In the genomic region with DNA sequence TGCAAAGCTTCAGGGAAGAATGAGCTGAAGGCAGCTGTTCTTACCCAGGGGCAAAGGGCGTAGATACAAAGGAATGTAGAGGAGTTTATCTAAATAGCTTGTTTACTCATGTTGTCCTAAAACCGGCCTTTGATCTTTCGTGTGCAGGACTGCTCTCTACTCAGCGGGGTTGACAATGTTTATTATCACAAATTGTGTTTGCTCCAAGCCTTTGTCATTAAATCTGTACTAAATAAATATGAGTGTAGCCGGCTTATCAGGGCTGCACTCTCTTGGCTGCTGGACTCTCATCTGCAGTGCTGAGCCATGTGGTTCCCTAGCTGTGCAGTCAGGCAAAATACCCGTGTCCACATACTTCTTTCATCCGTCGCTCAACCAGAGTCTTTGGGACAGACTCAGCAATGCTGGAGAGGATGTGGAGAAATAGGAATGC, we compare ENCODE assay signal across 20 cellular contexts.
DNase-seq lines count a peak whose midpoint lies in the region; ATAC-seq, FAIRE-seq and TF ChIP-seq lines count a peak whose summit lies in the region.
"Had no signal": no experiment of that assay in that cellular context is flagged by ENCODE, and none has a peak within 500 bp of the region (broad histone marks: within the 10 kb centered on the region; RNA-seq: fewer than 3 reads in every experiment).

No MANE protein-coding gene starts in this region.

- FAIRE-seq in HepG2 (lab: Jason Lieb, UNC): peak; percentile 75
- FAIRE-seq: A204.1, D721Med, GM12892, GM19239 had no signal

- H3K79me2 ChIP-seq in HepG2 (ENCODE audit: insufficient read depth, low read length): no peaks in the 10 kb centered on the region

- no TSS peak for BruUV-seq in HepG2 (replicated peaks; lab: Mats Ljungman, UMichigan)

- H3K27ac ChIP-seq in HEK293 (ENCODE audit: extremely low read depth, low read depth, low read length) (no peak overlapping the region), HepG2 (ENCODE audit: extremely low read length, insufficient read depth, low read length) (peak overlapping the region; percentile 22), aorta (ENCODE audit: low read depth in 1 of 2, low read length in 2 of 2) (no peak overlapping the region)
- H3K27ac ChIP-seq: C4-2B had no signal

- no peak overlapping the region for H3K4me3 ChIP-seq in HEK293 (ENCODE audit: low read depth, low read length)
- no peak overlapping the region for H3K4me3 ChIP-seq in HepG2 (replicated peaks in 1 of 3; ENCODE audit: insufficient read depth in 1 of 3, low read depth in 2 of 3, low read length in 3 of 3)
- no peak overlapping the region for H3K4me3 ChIP-seq in aorta (ENCODE audit: low read length in 2 of 2)

- H3K27me3 Mint-ChIP-seq in activated naive CD4-positive, alpha-beta T cell treated with anti-CD3 and anti-CD28 coated beads for 36 hours (ENCODE audit: low read depth): no peaks in the 10 kb centered on the region
- H3K27me3 Mint-ChIP-seq: IgD-negative memory B cell had no signal

- H3K27ac Mint-ChIP-seq in activated naive CD4-positive, alpha-beta T cell treated with anti-CD3 and anti-CD28 coated beads for 36 hours: no peak overlapping the region
- H3K27ac Mint-ChIP-seq: CD4-positive, alpha-beta memory T cell; IgD-negative memory B cell had no signal

- WGBS in HepG2 (ENCODE audit: low lambda C conversion rate): 2% methylated on average over 8 of the region's 8 CpGs
- 73 to 78% methylated on average over 8 of the region's 8 CpGs for WGBS in aorta, 2 donors

- no peak overlapping the region for H3K9ac ChIP-seq in HepG2 (ENCODE audit: insufficient read depth, low read depth, low read length)

- intact Hi-C loops in HepG2 (cut with micrococcal nuclease; ENCODE audit: unreplicated experiment): loop anchor here (2.0 kb wide), 1 partner anchor 20 kb away; no protein-coding TSS in a partner anchor
- intact Hi-C loops in aorta (cut with DNase I): no loop called here
- intact Hi-C loops in activated naive CD4-positive, alpha-beta T cell treated with anti-CD3 and anti-CD28 coated beads for 36 hours (cut with micrococcal nuclease): no loop called here

- H3K4me1 ChIP-seq in HEK293 (ENCODE audit: control insufficient read depth, insufficient read depth, low read length) (peaks cover 7% of the 10 kb centered on the region; the same call in 1 of the 2 replicates), HepG2 (ENCODE audit: insufficient read depth, low read length) (peaks cover 30% of the 10 kb centered on the region), aorta (ENCODE audit: control insufficient read depth in 1 of 2, insufficient read depth in 2 of 2, low read length in 2 of 2) (no peaks in the 10 kb centered on the region)
- H3K4me1 ChIP-seq: BE2C had no signal

- no peaks in the 10 kb centered on the region for H3K4me1 Mint-ChIP-seq in activated naive CD4-positive, alpha-beta T cell treated with anti-CD3 and anti-CD28 coated beads for 36 hours (ENCODE audit: low read depth)
- H3K4me1 Mint-ChIP-seq: CD4-positive, alpha-beta memory T cell; IgD-negative memory B cell had no signal

- TF ChIP-seq RAD21 in HepG2 (CRISPR knock-in tag; IDR thresholded peaks at IDR 0.05): no peak

- ATAC-seq in HepG2: peak; percentile 99
- no peak for ATAC-seq in aorta (ENCODE audit: low FRiP score)

- CTCF ChIA-PET in HEK293 (lab: Yijun Ruan, JAX): interaction anchor here (0.6 to 0.8 kb wide), 2 partner anchors 90 to 424 kb away, joined by 3 read pairs; no protein-coding TSS in a partner anchor
- CTCF ChIA-PET in HepG2 (lab: Yijun Ruan, JAX; ENCODE audit: low intra/inter-chr PET ratio, low total read pairs): no interaction called here
- CTCF ChIA-PET in activated naive CD4-positive, alpha-beta T cell treated with anti-CD3 and anti-CD28 coated beads for 36 hours (lab: Charles Lee): no interaction called here

- in situ Hi-C loops in HepG2 (cut with HindIII; ENCODE audit: extremely low pct_ligation_motif_present, low pct_unique_long_range_greater_than_20kb): no loop called here

- H4K20me1 ChIP-seq in HepG2 (ENCODE audit: insufficient read depth, low read length): no peaks in the 10 kb centered on the region

- no peaks in the 10 kb centered on the region for H3K36me3 Mint-ChIP-seq in activated naive CD4-positive, alpha-beta T cell treated with anti-CD3 and anti-CD28 coated beads for 36 hours (ENCODE audit: low read depth)
- H3K36me3 Mint-ChIP-seq: CD4-positive, alpha-beta memory T cell had no signal

- H3K4me3 Mint-ChIP-seq in activated naive CD4-positive, alpha-beta T cell treated with anti-CD3 and anti-CD28 coated beads for 36 hours: no peak overlapping the region
- H3K4me3 Mint-ChIP-seq: CD4-positive, alpha-beta memory T cell; IgD-negative memory B cell had no signal

- H3K9me3 Mint-ChIP-seq in activated naive CD4-positive, alpha-beta T cell treated with anti-CD3 and anti-CD28 coated beads for 36 hours: no peaks in the 10 kb centered on the region

- no peaks in the 10 kb centered on the region for H3K36me3 ChIP-seq in HEK293 (ENCODE audit: control insufficient read depth in 2 of 2, insufficient read depth in 1 of 2, low read length in 2 of 2)
- H3K36me3 ChIP-seq in HepG2 (replicated peaks in 1 of 2; ENCODE audit: control insufficient read depth in 1 of 2, insufficient read depth in 2 of 2, low read length in 2 of 2): no peaks in the 10 kb centered on the region
- H3K36me3 ChIP-seq in aorta (ENCODE audit: control insufficient read depth in 1 of 2, insufficient read depth in 2 of 2, low read length in 1 of 2): no peaks in the 10 kb centered on the region
- H3K36me3 ChIP-seq: BE2C had no signal

- H2AFZ ChIP-seq in HepG2 (ENCODE audit: low read length): no peak overlapping the region

- no peaks in the 10 kb centered on the region for H3K27me3 ChIP-seq in HepG2 (ENCODE audit: control insufficient read depth in 1 of 2, insufficient read depth in 2 of 2, low read length in 2 of 2)
- H3K27me3 ChIP-seq in aorta (ENCODE audit: control insufficient read depth in 1 of 2, insufficient read depth in 2 of 2, low read length in 1 of 2): no peaks in the 10 kb centered on the region
- H3K27me3 ChIP-seq: BE2C had no signal

- POLR2A ChIA-PET in HEK293 (lab: Yijun Ruan, JAX): no interaction called here
- POLR2A ChIA-PET in HepG2 (lab: Yijun Ruan, JAX): interaction anchor here (0.9 to 1.2 kb wide), 2 partner anchors 10 to 283 kb away, joined by 3 to 4 read pairs; no protein-coding TSS in a partner anchor

- TF ChIP-seq EP300 in HepG2 (IDR thresholded peaks at IDR 0.05; ENCODE audit: low read depth in 2 of 2, low read length in 2 of 2) (peak; percentile 14 to 81; a peak in 2 of 4 replicates), HepG2 (CRISPR knock-in tag; IDR thresholded peaks at IDR 0.05; ENCODE audit: borderline replicate concordance) (peak; percentile 41; the same call in 1 of the 2 replicates)

- no peaks in the 10 kb centered on the region for H3K9me3 ChIP-seq in HEK293 (ENCODE audit: control insufficient read depth, insufficient read depth, low read depth, low read length)
- H3K9me3 ChIP-seq in HepG2 (ENCODE audit: low read length): no peaks in the 10 kb centered on the region
- H3K9me3 ChIP-seq in aorta (ENCODE audit: control insufficient read depth, low read length): no peaks in the 10 kb centered on the region
- H3K9me3 ChIP-seq: BE2C had no signal

- DNase-seq in SW480 (ENCODE audit: low spot score) (peak; percentile 28), HepG2 (ENCODE audit: low spot score) (peak; percentile 90), aorta (no peak), epidermal melanocyte (ENCODE audit: insufficient read length, low spot score) (no peak), NOMO-1 treated with DMSO at 0.1 percent for 48 hours (lab: John Stamatoyannopoulos, UW; ENCODE audit: unreplicated experiment) (no peak)
- no peak for DNase-seq in activated naive CD4-positive, alpha-beta T cell treated with anti-CD3 and anti-CD28 coated beads for 36 hours
- DNase-seq: BE2C; CD4-positive, alpha-beta memory T cell; DMS153; DMS79 treated with DMSO at 0.1 percent for 48 hours; EL; GDM1; HCEC 1CT had no signal

- peak overlapping the region; percentile 36; the same call in 1 of the 2 replicates for H3K4me2 ChIP-seq in HepG2 (ENCODE audit: low read depth, low read length)

- TF ChIP-seq POLR2A in HepG2 (IDR thresholded peaks at IDR 0.05; ENCODE audit: insufficient read depth in 1 of 2, low read depth in 2 of 2, low read length in 2 of 2): no peak

- no peak for TF ChIP-seq CTCF in HEK293 (tag by site-specific recombination; IDR thresholded peaks at IDR 0.05)
- TF ChIP-seq CTCF in HepG2 (CRISPR knock-in tag; IDR thresholded peaks at IDR 0.05): no peak

TF ChIP-seq in HepG2, 621 proteins besides CTCF, POLR2A, EP300 and RAD21 (continues in another document):
- TF ChIP-seq DBP (CRISPR knock-in tag; IDR thresholded peaks at IDR 0.05; ENCODE audit: not compliant biosample characterization) (no peak), PCBP2 (optimal IDR thresholded peaks at IDR 0.05; ENCODE audit: low read depth, low read length, poor library complexity, severe bottlenecking) (no peak), ZEB1 (IDR thresholded peaks at IDR 0.05; ENCODE audit: insufficient replicate concordance, low read depth) (no peak), PPARG (CRISPR knock-in tag; conservative IDR thresholded peaks at IDR 0.05) (0 out of 2 replicates have a peak, but pooled peaks have one; percentile 38), ZNF333 (CRISPR knock-in tag; IDR thresholded peaks at IDR 0.05; ENCODE audit: borderline replicate concordance) (no peak), PHB2 (IDR thresholded peaks at IDR 0.05; ENCODE audit: partially characterized antibody) (no peak), ZSCAN5A (CRISPR knock-in tag; IDR thresholded peaks at IDR 0.05; ENCODE audit: borderline replicate concordance) (peak; percentile 73; the same call in 1 of the 2 replicates), ZNF350 (CRISPR knock-in tag; IDR thresholded peaks at IDR 0.05; ENCODE audit: borderline replicate concordance, low read depth) (no peak), ZNF790 (CRISPR knock-in tag; IDR thresholded peaks at IDR 0.05; ENCODE audit: borderline replicate concordance) (no peak)

Comparison
In these comparisons a context has a peak if more than half of its experiments do, and no peak if none do; other contexts are left out.
1. DNase-seq: peak in SW480 (single experiment) and HepG2 (single experiment); none in aorta (0 of 2), epidermal melanocyte (single experiment), NOMO-1 treated with DMSO at 0.1 percent for 48 hours (single experiment) and activated naive CD4-positive, alpha-beta T cell treated with anti-CD3 and anti-CD28 coated beads for 36 hours (single experiment).
2. Of the 63 proteins assayed by ChIP-seq in both HepG2 and HEK293: peak only in HepG2: ATF2, PATZ1, REPIN1, ZBTB20, ZNF280D, ZNF292 and 3 more; only in HEK293: none; in both: TCF7L2; in neither: 52; mixed calls (peak in some experiments, not most) for 1.